Comparison of ENCODE assay signal across 8 cellular contexts in the genomic region with DNA sequence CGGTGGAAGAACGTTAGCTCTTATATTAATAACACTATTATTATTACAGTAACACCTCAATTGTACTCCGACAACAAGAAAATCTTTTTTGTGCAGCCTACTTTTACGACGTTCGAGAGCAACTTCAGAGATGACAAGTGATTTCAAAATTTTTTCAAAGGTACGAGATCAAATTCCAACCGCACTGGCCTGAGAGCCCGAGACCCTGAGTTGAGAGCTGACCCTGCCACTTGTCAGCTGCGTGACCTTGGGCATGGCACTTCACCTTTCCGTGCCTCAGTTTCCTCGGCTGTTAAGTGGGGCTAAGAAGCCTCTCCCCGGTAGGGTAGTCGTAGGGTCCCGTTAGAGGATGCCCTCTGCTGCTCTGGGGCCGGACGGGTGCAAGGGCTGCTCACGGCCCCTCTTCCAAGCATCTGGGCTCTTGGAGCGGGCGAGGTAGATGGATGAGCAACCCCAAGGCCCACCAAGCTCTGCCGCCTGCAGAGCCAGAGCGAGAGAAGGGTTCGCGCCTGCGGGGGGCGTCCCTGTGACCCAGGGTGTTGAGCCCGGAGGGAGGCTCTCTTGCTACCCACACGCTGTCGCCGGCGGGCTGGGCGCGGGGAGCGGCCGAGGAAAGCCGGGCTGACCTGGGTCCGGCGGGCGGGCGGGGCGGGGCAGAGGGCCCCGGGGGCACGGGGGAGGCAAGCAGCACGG. TPM values are rescaled to one million over a fixed set of nuclear protein-coding genes. Genes with fewer than 3 reads are reported as not detected.
A peak's percentile ranks its signal among the peaks of the same experiment; 100 is the strongest.
DNase-seq lines count a peak whose midpoint lies in the region; ATAC-seq and TF ChIP-seq lines count a peak whose summit lies in the region.

No MANE protein-coding gene starts in this region.

- peak in 3 of 10 experiments; percentile 5 to 46 (median 22) for DNase-seq in CD4-positive, alpha-beta T cell
- peak; percentile 47 for DNase-seq in activated CD8-positive, alpha-beta T cell treated with anti-CD3 and anti-CD28 coated beads, Interleukin-2, amount 10 ng/mL, durations not matched to agents 7 days and 5 days
- DNase-seq in left cardiac atrium (peak; percentile 33), retinal pigment epithelial cell (ENCODE audit: low read depth) (no peak)
- DNase-seq in activated effector memory CD4-positive, alpha-beta T cell treated with Interleukin-2 at 50 U/mL for 16 hours = no peak

- peak; percentile 15 for TF ChIP-seq CTCF in CD4-positive, alpha-beta T cell (IDR thresholded peaks at IDR 0.05)
- TF ChIP-seq CTCF in retinal pigment epithelial cell (conservative IDR thresholded peaks at IDR 0.05; ENCODE audit: low read depth, low read length) = no peak

- H3K27me3 Mint-ChIP-seq in CD4-positive, alpha-beta T cell = no peaks in the 10 kb centered on the region
- peaks cover 2% of the 10 kb centered on the region for H3K27me3 Mint-ChIP-seq in activated CD8-positive, alpha-beta T cell treated with anti-CD3 and anti-CD28 coated beads, Interleukin-2, amount 10 ng/mL, durations not matched to agents 7 days and 5 days (ENCODE audit: low read depth)

- peak overlapping the region; percentile 70 for H3K27ac Mint-ChIP-seq in CD4-positive, alpha-beta T cell
- peak overlapping the region; percentile 80 for H3K27ac Mint-ChIP-seq in activated CD8-positive, alpha-beta T cell treated with anti-CD3 and anti-CD28 coated beads, Interleukin-2, amount 10 ng/mL, durations not matched to agents 7 days and 5 days

- POLR2A ChIA-PET in CD4-positive, alpha-beta T cell (lab: Charles Lee) = interaction anchor here (0.9 to 4.3 kb wide), 10 partner anchors 9 to 285 kb away, joined by 3 to 48 read pairs (median 4); partner anchors contain the start of genes DSN1 and RAB5IF
- POLR2A ChIA-PET in activated CD8-positive, alpha-beta T cell treated with anti-CD3 and anti-CD28 coated beads, Interleukin-2, amount 10 ng/mL, durations not matched to agents 7 days and 5 days (lab: Charles Lee) = interaction anchor here (0.7 kb wide), 1 partner anchor 77 kb away, joined by 3 read pairs; no protein-coding TSS in a partner anchor

- H3K4me1 Mint-ChIP-seq in CD4-positive, alpha-beta T cell (ENCODE audit: low read depth) = peaks cover 21% of the 10 kb centered on the region
- peaks cover 29% of the 10 kb centered on the region for H3K4me1 Mint-ChIP-seq in activated CD8-positive, alpha-beta T cell treated with anti-CD3 and anti-CD28 coated beads, Interleukin-2, amount 10 ng/mL, durations not matched to agents 7 days and 5 days (ENCODE audit: low read depth)

- no peak overlapping the region for H3K27ac ChIP-seq in CD4-positive, alpha-beta T cell (ENCODE audit: low read depth, low read length)

- intact Hi-C loops in CD4-positive, alpha-beta T cell (cut with DNase I, micrococcal nuclease) = loop anchor here in 1 of 2 experiments (5.0 kb wide), 1 partner anchor 283 kb away; no protein-coding TSS in a partner anchor
- intact Hi-C loops in left cardiac atrium (cut with DNase I) = no loop called here

- no peaks in the 10 kb centered on the region for H3K9me3 ChIP-seq in CD4-positive, alpha-beta T cell (ENCODE audit: control insufficient read depth, low read length)

- H3K27me3 ChIP-seq in CD4-positive, alpha-beta T cell (ENCODE audit: control insufficient read depth, insufficient read depth, low read length) = no peaks in the 10 kb centered on the region

- CTCF ChIA-PET in CD4-positive, alpha-beta T cell (lab: Charles Lee) = interaction anchor here (0.8 to 1.6 kb wide), 6 partner anchors 9 to 791 kb away, joined by 3 to 8 read pairs (median 3); partner anchors contain the start of genes DSN1, RAB5IF and SCAND1
- CTCF ChIA-PET in activated CD8-positive, alpha-beta T cell treated with anti-CD3 and anti-CD28 coated beads, Interleukin-2, amount 10 ng/mL, durations not matched to agents 7 days and 5 days (lab: Charles Lee) = interaction anchor here (0.7 to 3.9 kb wide), 12 partner anchors 10 to 132 kb away, joined by 3 to 46 read pairs (median 7); partner anchors contain the start of gene DSN1

- H3K4me3 ChIP-seq in retinal pigment epithelial cell (ENCODE audit: low read length) = peak overlapping the region; percentile 74

- no peaks in the 10 kb centered on the region for H3K36me3 Mint-ChIP-seq in CD4-positive, alpha-beta T cell (ENCODE audit: low read depth)
- H3K36me3 Mint-ChIP-seq in activated CD8-positive, alpha-beta T cell treated with anti-CD3 and anti-CD28 coated beads, Interleukin-2, amount 10 ng/mL, durations not matched to agents 7 days and 5 days (ENCODE audit: low read depth) = peaks cover 5% of the 10 kb centered on the region

- peak; percentile 20 for ATAC-seq in CD4-positive, alpha-beta T cell (ENCODE audit: poor library complexity)
- ATAC-seq in GM19035 (IDR thresholded peaks at IDR 0.05; ENCODE audit: unreplicated experiment) (peak; percentile 33), HG03571 (IDR thresholded peaks at IDR 0.05; ENCODE audit: unreplicated experiment) (peak; percentile 27), left cardiac atrium (peak; percentile 14 to 16), HG02970 (IDR thresholded peaks at IDR 0.05; ENCODE audit: low FRiP score, unreplicated experiment) (no peak)
- no peak for ATAC-seq in activated CD8-positive, alpha-beta T cell treated with anti-CD3 and anti-CD28 coated beads, Interleukin-2, amount 10 ng/mL, durations not matched to agents 7 days and 5 days

- no peaks in the 10 kb centered on the region for H3K9me3 Mint-ChIP-seq in CD4-positive, alpha-beta T cell
- no peaks in the 10 kb centered on the region for H3K9me3 Mint-ChIP-seq in activated CD8-positive, alpha-beta T cell treated with anti-CD3 and anti-CD28 coated beads, Interleukin-2, amount 10 ng/mL, durations not matched to agents 7 days and 5 days (ENCODE audit: insufficient read depth)

- peak overlapping the region; percentile 84 for H3K4me3 Mint-ChIP-seq in CD4-positive, alpha-beta T cell
- peak overlapping the region; percentile 91 for H3K4me3 Mint-ChIP-seq in activated CD8-positive, alpha-beta T cell treated with anti-CD3 and anti-CD28 coated beads, Interleukin-2, amount 10 ng/mL, durations not matched to agents 7 days and 5 days

RNA-seq across cellular contexts. Expression of gene NDRG3, which starts 0.5 kb away (rescaled TPM):
- total RNA-seq in CD4-positive, alpha-beta T cell = 10 to 100 TPM; 17.3 to 17.5 TPM
- 10 to 100 TPM; 37.2 to 39.4 TPM for total RNA-seq in activated CD8-positive, alpha-beta T cell treated with anti-CD3 and anti-CD28 coated beads, Interleukin-2, amount 10 ng/mL, durations not matched to agents 7 days and 5 days
- total RNA-seq in left cardiac atrium = 10 to 100 TPM; 25.8 to 32.7 TPM

RNA-seq across cellular contexts. Expression of gene DSN1, which starts 28.2 kb away (rescaled TPM):
- total RNA-seq in CD4-positive, alpha-beta T cell = 10 to 100 TPM; 10.5 to 14.3 TPM
- 10 to 100 TPM; 40.2 to 41.8 TPM for total RNA-seq in activated CD8-positive, alpha-beta T cell treated with anti-CD3 and anti-CD28 coated beads, Interleukin-2, amount 10 ng/mL, durations not matched to agents 7 days and 5 days
- 1 to 10 TPM; 5.0 to 6.7 TPM for total RNA-seq in left cardiac atrium

Comparison
In these comparisons a context has a peak if more than half of its experiments do, and no peak if none do; other contexts are left out.
1. ATAC-seq: peak in CD4-positive, alpha-beta T cell (single experiment), GM19035 (single experiment), HG03571 (single experiment) and left cardiac atrium (2 of 2); none in activated CD8-positive, alpha-beta T cell treated with anti-CD3 and anti-CD28 coated beads, Interleukin-2, amount 10 ng/mL, durations not matched to agents 7 days and 5 days (single experiment) and HG02970 (single experiment).
2. DNase-seq: peak in activated CD8-positive, alpha-beta T cell treated with anti-CD3 and anti-CD28 coated beads, Interleukin-2, amount 10 ng/mL, durations not matched to agents 7 days and 5 days (single experiment) and left cardiac atrium (single experiment); none in retinal pigment epithelial cell (single experiment) and activated effector memory CD4-positive, alpha-beta T cell treated with Interleukin-2 at 50 U/mL for 16 hours (single experiment).